ENCODE assay signal across 24 cellular contexts in genomic region chr1:156969496-156969895, GRCh38. TPM values are rescaled to one million over a fixed set of nuclear protein-coding genes. Genes with fewer than 3 reads are reported as not detected.
"Had no signal": no experiment of that assay in that cellular context is flagged by ENCODE, and none has a peak within 500 bp of the region (broad histone marks: within the 10 kb centered on the region; RNA-seq: fewer than 3 reads in every experiment).

No MANE protein-coding gene starts in this region.

- FAIRE-seq: HepG2 had no signal

- H3K9ac ChIP-seq: SK-N-SH had no signal

- H3K36me3 Mint-ChIP-seq: T-cell had no signal

- H3K9me3 Mint-ChIP-seq: T-cell had no signal

- H3K9me3 ChIP-seq: SK-N-SH had no signal

- H3K4me2 ChIP-seq: SK-N-SH had no signal

- H3K4me3 Mint-ChIP-seq: T-cell had no signal

- H3K27ac ChIP-seq: RWPE1 had no signal

- DNase-seq: Karpas-422, KG1, MM.1S, NCI-H1092 treated with DMSO at 0.1 percent for 48 hours, NCI-H1436, NCI-H187, NCI-H2029, NCI-H2081 treated with DMSO at 0.1 percent for 48 hours, NCI-H2171, NCI-H226, NCI-H446, NCI-H510A, NCI-H524 treated with DMSO at 0.1 percent for 48 hours, NCI-H774, SHP77, SK-N-SH, SW 1271, T-cell had no signal

RNA-seq across cellular contexts. Expression of gene LRRC71, which starts 49.1 kb away (rescaled TPM):
- total RNA-seq: HepG2, HT1080, IMR-90, OCI-LY7, SK-MEL-5, T-cell had no signal
- polyA plus RNA-seq: HepG2 had no signal
